ENCODE assay signal across 1 cellular context in the genomic region with DNA sequence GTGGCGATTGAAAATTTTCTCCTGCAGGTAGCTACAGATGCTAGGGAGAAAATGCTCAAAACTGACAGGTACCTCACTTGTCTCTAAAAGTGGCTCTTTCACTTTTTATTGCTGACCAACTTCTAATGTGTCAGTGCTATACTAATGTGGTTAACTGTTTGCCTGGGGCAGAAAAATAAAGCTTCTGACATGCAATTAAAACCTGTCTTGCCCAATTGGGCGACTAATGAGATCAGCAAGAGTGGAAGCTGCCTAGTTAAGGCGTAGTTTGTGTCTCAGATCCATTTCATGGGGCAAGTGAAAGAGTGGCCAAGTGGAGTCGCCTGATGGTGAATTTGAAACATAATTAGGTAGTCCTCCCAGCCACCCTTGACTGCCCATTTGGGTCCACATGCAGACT.
TF ChIP-seq lines count a peak whose summit lies in the region.

No MANE protein-coding gene starts in this region.

TF ChIP-seq in HEK293, 187 proteins besides CTCF, POLR2A, EP300 and RAD21 (continued from another document and continues in another):
- TF ChIP-seq, protein P1, sequence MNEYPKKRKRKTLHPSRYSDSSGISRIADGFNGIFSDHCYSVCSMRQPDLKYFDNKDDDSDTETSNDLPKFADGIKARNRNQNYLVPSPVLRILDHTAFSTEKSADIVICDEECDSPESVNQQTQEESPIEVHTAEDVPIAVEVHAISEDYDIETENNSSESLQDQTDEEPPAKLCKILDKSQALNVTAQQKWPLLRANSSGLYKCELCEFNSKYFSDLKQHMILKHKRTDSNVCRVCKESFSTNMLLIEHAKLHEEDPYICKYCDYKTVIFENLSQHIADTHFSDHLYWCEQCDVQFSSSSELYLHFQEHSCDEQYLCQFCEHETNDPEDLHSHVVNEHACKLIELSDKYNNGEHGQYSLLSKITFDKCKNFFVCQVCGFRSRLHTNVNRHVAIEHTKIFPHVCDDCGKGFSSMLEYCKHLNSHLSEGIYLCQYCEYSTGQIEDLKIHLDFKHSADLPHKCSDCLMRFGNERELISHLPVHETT (tag by site-specific recombination; IDR thresholded peaks at IDR 0.05) = peak; percentile 61; the same call in 1 of the 2 replicates
- TF ChIP-seq ZNF394 (tag by site-specific recombination; IDR thresholded peaks at IDR 0.05; ENCODE audit: borderline replicate concordance) (peak; percentile 52), YY1 (tag by site-specific recombination; IDR thresholded peaks at IDR 0.05) (no peak), OSR2 (tag by site-specific recombination; IDR thresholded peaks at IDR 0.05) (peak; percentile 93), ZNF544 (tag by site-specific recombination; IDR thresholded peaks at IDR 0.05) (no peak), ZNF112 (tag by site-specific recombination; IDR thresholded peaks at IDR 0.05) (no peak), ZNF623 (tag by site-specific recombination; IDR thresholded peaks at IDR 0.05) (no peak), ZBTB8A (tag by site-specific recombination; IDR thresholded peaks at IDR 0.05) (no peak; the same call in 1 of the 2 replicates), ZSCAN23 (tag by site-specific recombination; IDR thresholded peaks at IDR 0.05) (0 out of 2 replicates have a peak, but pooled peaks have one; percentile 36), ZNF837 (tag by site-specific recombination; IDR thresholded peaks at IDR 0.05) (no peak), SP3 (tag by site-specific recombination; IDR thresholded peaks at IDR 0.05) (no peak), KLF1 (tag by site-specific recombination; IDR thresholded peaks at IDR 0.05) (no peak), ZNF654 (tag by site-specific recombination; IDR thresholded peaks at IDR 0.05; ENCODE audit: low read depth) (no peak), ZNF354C (tag by site-specific recombination; IDR thresholded peaks at IDR 0.05; ENCODE audit: borderline replicate concordance, low read depth) (no peak), ZFP37 (tag by site-specific recombination; IDR thresholded peaks at IDR 0.05) (no peak), ZNF169 (tag by site-specific recombination; IDR thresholded peaks at IDR 0.05) (no peak), ZNF658 (tag by site-specific recombination; IDR thresholded peaks at IDR 0.05) (no peak), SP7 (tag by site-specific recombination; IDR thresholded peaks at IDR 0.05) (peak; percentile 95), ZNF561 (tag by site-specific recombination; IDR thresholded peaks at IDR 0.05; ENCODE audit: borderline replicate concordance) (no peak), FEZF1 (tag by site-specific recombination; IDR thresholded peaks at IDR 0.05) (peak; percentile 75), ZSCAN16 (tag by site-specific recombination; IDR thresholded peaks at IDR 0.05) (no peak), ZNF404 (tag by site-specific recombination; IDR thresholded peaks at IDR 0.05) (no peak), MEIS1 (CRISPR knock-in tag; IDR thresholded peaks at IDR 0.05; ENCODE audit: borderline replicate concordance) (no peak), ZNF501 (tag by site-specific recombination; IDR thresholded peaks at IDR 0.05) (no peak), MYNN (tag by site-specific recombination; IDR thresholded peaks at IDR 0.05; ENCODE audit: borderline replicate concordance) (no peak), ZIC2 (tag by site-specific recombination; IDR thresholded peaks at IDR 0.05) (no peak), ZNF600 (tag by site-specific recombination; IDR thresholded peaks at IDR 0.05) (no peak), HOXD13 (CRISPR knock-in tag; IDR thresholded peaks at IDR 0.05; ENCODE audit: borderline replicate concordance) (no peak), ZNF223 (tag by site-specific recombination; IDR thresholded peaks at IDR 0.05) (no peak), ZNF335 (tag by site-specific recombination; conservative IDR thresholded peaks at IDR 0.05) (no peak), RBAK (tag by site-specific recombination; IDR thresholded peaks at IDR 0.05) (no peak), ZNF416 (tag by site-specific recombination; IDR thresholded peaks at IDR 0.05) (no peak), ZNF560 (tag by site-specific recombination; IDR thresholded peaks at IDR 0.05; ENCODE audit: borderline replicate concordance) (no peak), ZFP69B (tag by site-specific recombination; IDR thresholded peaks at IDR 0.05) (no peak), ZNF76 (tag by site-specific recombination; IDR thresholded peaks at IDR 0.05; ENCODE audit: borderline replicate concordance, low read depth) (no peak), ZNF629 (tag by site-specific recombination; IDR thresholded peaks at IDR 0.05) (peak; percentile 79)
- TF ChIP-seq, protein P2, sequence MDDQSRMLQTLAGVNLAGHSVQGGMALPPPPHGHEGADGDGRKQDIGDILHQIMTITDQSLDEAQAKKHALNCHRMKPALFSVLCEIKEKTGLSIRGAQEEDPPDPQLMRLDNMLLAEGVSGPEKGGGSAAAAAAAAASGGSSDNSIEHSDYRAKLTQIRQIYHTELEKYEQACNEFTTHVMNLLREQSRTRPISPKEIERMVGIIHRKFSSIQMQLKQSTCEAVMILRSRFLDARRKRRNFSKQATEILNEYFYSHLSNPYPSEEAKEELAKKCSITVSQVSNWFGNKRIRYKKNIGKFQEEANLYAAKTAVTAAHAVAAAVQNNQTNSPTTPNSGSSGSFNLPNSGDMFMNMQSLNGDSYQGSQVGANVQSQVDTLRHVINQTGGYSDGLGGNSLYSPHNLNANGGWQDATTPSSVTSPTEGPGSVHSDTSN (CRISPR knock-in tag; IDR thresholded peaks at IDR 0.05) = no peak
- TF ChIP-seq, protein P3, sequence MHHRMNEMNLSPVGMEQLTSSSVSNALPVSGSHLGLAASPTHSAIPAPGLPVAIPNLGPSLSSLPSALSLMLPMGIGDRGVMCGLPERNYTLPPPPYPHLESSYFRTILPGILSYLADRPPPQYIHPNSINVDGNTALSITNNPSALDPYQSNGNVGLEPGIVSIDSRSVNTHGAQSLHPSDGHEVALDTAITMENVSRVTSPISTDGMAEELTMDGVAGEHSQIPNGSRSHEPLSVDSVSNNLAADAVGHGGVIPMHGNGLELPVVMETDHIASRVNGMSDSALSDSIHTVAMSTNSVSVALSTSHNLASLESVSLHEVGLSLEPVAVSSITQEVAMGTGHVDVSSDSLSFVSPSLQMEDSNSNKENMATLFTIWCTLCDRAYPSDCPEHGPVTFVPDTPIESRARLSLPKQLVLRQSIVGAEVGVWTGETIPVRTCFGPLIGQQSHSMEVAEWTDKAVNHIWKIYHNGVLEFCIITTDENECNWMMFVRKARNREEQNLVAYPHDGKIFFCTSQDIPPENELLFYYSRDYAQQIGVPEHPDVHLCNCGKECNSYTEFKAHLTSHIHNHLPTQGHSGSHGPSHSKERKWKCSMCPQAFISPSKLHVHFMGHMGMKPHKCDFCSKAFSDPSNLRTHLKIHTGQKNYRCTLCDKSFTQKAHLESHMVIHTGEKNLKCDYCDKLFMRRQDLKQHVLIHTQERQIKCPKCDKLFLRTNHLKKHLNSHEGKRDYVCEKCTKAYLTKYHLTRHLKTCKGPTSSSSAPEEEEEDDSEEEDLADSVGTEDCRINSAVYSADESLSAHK (tag by site-specific recombination; IDR thresholded peaks at IDR 0.05) = peak; percentile 52; the same call in 1 of the 2 replicates
- TF ChIP-seq, protein P4, sequence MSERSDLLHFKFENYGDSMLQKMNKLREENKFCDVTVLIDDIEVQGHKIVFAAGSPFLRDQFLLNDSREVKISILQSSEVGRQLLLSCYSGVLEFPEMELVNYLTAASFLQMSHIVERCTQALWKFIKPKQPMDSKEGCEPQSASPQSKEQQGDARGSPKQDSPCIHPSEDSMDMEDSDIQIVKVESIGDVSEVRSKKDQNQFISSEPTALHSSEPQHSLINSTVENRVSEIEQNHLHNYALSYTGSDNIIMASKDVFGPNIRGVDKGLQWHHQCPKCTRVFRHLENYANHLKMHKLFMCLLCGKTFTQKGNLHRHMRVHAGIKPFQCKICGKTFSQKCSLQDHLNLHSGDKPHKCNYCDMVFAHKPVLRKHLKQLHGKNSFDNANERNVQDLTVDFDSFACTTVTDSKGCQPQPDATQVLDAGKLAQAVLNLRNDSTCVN (tag by site-specific recombination; optimal IDR thresholded peaks at IDR 0.05) = no peak
- TF ChIP-seq, protein P5, sequence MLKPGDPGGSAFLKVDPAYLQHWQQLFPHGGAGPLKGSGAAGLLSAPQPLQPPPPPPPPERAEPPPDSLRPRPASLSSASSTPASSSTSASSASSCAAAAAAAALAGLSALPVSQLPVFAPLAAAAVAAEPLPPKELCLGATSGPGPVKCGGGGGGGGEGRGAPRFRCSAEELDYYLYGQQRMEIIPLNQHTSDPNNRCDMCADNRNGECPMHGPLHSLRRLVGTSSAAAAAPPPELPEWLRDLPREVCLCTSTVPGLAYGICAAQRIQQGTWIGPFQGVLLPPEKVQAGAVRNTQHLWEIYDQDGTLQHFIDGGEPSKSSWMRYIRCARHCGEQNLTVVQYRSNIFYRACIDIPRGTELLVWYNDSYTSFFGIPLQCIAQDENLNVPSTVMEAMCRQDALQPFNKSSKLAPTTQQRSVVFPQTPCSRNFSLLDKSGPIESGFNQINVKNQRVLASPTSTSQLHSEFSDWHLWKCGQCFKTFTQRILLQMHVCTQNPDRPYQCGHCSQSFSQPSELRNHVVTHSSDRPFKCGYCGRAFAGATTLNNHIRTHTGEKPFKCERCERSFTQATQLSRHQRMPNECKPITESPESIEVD (tag by site-specific recombination; IDR thresholded peaks at IDR 0.05) = peak; percentile 51; the same call in 1 of the 2 replicates
- TF ChIP-seq, protein P6, sequence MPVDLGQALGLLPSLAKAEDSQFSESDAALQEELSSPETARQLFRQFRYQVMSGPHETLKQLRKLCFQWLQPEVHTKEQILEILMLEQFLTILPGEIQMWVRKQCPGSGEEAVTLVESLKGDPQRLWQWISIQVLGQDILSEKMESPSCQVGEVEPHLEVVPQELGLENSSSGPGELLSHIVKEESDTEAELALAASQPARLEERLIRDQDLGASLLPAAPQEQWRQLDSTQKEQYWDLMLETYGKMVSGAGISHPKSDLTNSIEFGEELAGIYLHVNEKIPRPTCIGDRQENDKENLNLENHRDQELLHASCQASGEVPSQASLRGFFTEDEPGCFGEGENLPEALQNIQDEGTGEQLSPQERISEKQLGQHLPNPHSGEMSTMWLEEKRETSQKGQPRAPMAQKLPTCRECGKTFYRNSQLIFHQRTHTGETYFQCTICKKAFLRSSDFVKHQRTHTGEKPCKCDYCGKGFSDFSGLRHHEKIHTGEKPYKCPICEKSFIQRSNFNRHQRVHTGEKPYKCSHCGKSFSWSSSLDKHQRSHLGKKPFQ (tag by site-specific recombination; IDR thresholded peaks at IDR 0.05) = no peak
- TF ChIP-seq, protein P7, sequence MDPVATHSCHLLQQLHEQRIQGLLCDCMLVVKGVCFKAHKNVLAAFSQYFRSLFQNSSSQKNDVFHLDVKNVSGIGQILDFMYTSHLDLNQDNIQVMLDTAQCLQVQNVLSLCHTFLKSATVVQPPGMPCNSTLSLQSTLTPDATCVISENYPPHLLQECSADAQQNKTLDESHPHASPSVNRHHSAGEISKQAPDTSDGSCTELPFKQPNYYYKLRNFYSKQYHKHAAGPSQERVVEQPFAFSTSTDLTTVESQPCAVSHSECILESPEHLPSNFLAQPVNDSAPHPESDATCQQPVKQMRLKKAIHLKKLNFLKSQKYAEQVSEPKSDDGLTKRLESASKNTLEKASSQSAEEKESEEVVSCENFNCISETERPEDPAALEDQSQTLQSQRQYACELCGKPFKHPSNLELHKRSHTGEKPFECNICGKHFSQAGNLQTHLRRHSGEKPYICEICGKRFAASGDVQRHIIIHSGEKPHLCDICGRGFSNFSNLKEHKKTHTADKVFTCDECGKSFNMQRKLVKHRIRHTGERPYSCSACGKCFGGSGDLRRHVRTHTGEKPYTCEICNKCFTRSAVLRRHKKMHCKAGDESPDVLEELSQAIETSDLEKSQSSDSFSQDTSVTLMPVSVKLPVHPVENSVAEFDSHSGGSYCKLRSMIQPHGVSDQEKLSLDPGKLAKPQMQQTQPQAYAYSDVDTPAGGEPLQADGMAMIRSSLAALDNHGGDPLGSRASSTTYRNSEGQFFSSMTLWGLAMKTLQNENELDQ (tag by site-specific recombination; IDR thresholded peaks at IDR 0.05; ENCODE audit: low read depth) = no peak
- TF ChIP-seq, protein P8, sequence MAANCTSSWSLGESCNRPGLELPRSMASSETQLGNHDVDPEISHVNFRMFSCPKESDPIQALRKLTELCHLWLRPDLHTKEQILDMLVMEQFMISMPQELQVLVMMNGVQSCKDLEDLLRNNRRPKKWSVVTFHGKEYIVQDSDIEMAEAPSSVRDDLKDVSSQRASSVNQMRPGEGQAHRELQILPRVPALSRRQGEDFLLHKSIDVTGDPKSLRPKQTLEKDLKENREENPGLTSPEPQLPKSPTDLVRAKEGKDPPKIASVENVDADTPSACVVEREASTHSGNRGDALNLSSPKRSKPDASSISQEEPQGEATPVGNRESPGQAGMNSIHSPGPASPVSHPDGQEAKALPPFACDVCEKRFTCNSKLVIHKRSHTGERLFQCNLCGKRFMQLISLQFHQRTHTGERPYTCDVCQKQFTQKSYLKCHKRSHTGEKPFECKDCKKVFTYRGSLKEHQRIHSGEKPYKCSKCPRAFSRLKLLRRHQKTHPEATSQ (tag by site-specific recombination; IDR thresholded peaks at IDR 0.05) = no peak
- TF ChIP-seq, protein P9, sequence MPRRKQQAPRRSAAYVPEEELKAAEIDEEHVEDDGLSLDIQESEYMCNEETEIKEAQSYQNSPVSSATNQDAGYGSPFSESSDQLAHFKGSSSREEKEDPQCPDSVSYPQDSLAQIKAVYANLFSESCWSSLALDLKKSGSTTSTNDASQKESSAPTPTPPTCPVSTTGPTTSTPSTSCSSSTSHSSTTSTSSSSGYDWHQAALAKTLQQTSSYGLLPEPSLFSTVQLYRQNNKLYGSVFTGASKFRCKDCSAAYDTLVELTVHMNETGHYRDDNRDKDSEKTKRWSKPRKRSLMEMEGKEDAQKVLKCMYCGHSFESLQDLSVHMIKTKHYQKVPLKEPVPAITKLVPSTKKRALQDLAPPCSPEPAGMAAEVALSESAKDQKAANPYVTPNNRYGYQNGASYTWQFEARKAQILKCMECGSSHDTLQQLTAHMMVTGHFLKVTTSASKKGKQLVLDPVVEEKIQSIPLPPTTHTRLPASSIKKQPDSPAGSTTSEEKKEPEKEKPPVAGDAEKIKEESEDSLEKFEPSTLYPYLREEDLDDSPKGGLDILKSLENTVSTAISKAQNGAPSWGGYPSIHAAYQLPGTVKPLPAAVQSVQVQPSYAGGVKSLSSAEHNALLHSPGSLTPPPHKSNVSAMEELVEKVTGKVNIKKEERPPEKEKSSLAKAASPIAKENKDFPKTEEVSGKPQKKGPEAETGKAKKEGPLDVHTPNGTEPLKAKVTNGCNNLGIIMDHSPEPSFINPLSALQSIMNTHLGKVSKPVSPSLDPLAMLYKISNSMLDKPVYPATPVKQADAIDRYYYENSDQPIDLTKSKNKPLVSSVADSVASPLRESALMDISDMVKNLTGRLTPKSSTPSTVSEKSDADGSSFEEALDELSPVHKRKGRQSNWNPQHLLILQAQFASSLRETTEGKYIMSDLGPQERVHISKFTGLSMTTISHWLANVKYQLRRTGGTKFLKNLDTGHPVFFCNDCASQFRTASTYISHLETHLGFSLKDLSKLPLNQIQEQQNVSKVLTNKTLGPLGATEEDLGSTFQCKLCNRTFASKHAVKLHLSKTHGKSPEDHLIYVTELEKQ (tag by site-specific recombination; IDR thresholded peaks at IDR 0.05; ENCODE audit: borderline replicate concordance) = peak; percentile 90; the same call in 1 of the 2 replicates
